In the genomic region with DNA sequence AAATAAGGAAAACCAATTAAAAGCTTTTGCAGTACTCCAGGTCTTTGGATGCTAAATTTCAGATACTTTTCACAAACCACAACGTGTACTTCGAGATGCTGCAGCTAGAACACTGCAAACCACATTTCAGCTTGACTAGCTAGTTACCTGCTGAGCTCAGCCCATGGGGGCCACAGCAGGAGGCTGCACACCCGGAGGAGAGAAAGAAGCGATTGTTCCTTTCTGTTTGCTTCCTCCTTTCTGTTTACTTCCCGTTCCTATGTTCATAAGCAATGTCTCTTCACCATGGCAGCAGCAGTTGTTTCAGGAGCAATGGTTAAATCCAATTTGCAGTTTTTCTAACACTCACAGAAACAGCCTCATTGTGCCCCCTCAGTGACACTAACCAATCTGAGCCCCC, we compare ENCODE assay signal across 12 cellular contexts.
DNase-seq lines count a peak whose midpoint lies in the region; ATAC-seq and TF ChIP-seq lines count a peak whose summit lies in the region.
"Had no signal": no experiment of that assay in that cellular context is flagged by ENCODE, and none has a peak within 500 bp of the region (broad histone marks: within the 10 kb centered on the region; RNA-seq: fewer than 3 reads in every experiment).

No MANE protein-coding gene starts in this region.

- H3K27me3 ChIP-seq in BLaER1: no peaks in the 10 kb centered on the region
- no peaks in the 10 kb centered on the region for H3K27me3 ChIP-seq in effector memory CD4-positive, alpha-beta T cell (replicated peaks; ENCODE audit: control insufficient read depth, insufficient read depth, low read length, poor library complexity, severe bottlenecking)
- H3K27me3 ChIP-seq in HAP-1 (ENCODE audit: low read depth): peaks cover 3% of the 10 kb centered on the region

- no peak overlapping the region for H3K4me3 ChIP-seq in BLaER1
- H3K4me3 ChIP-seq in HEK293 (ENCODE audit: low read depth, low read length): no peak overlapping the region
- peak overlapping the region; percentile 20 for H3K4me3 ChIP-seq in effector memory CD4-positive, alpha-beta T cell (ENCODE audit: insufficient read depth, low read depth, low read length, poor library complexity, severe bottlenecking)
- H3K4me3 ChIP-seq in HAP-1: no peak overlapping the region

- TF ChIP-seq CTCF in HEK293 (tag by site-specific recombination; IDR thresholded peaks at IDR 0.05): no peak

- H3K9ac ChIP-seq in BLaER1: no peak overlapping the region

- H3K27ac ChIP-seq in BLaER1: no peak overlapping the region
- H3K27ac ChIP-seq in HEK293 (ENCODE audit: extremely low read depth, low read depth, low read length): no peak overlapping the region; the same call in 1 of the 2 replicates
- H3K27ac ChIP-seq in effector memory CD4-positive, alpha-beta T cell (ENCODE audit: insufficient read depth, low read length, poor library complexity, severe bottlenecking): no peak overlapping the region

- H3K4me1 ChIP-seq in BLaER1: peaks cover 20% of the 10 kb centered on the region
- H3K4me1 ChIP-seq in HEK293 (ENCODE audit: control insufficient read depth, insufficient read depth, low read length): peaks cover 8% of the 10 kb centered on the region
- peaks cover 16% of the 10 kb centered on the region for H3K4me1 ChIP-seq in effector memory CD4-positive, alpha-beta T cell (ENCODE audit: control insufficient read depth, insufficient read depth, low read length, poor library complexity, severe bottlenecking)
- no peaks in the 10 kb centered on the region for H3K4me1 ChIP-seq in HAP-1

- no peaks in the 10 kb centered on the region for H4K20me1 ChIP-seq in BLaER1

- H3K9me3 ChIP-seq in BLaER1: no peaks in the 10 kb centered on the region
- no peaks in the 10 kb centered on the region for H3K9me3 ChIP-seq in HEK293 (ENCODE audit: control insufficient read depth, insufficient read depth, low read depth, low read length)
- H3K9me3 ChIP-seq in effector memory CD4-positive, alpha-beta T cell (ENCODE audit: control insufficient read depth, low read length): no peaks in the 10 kb centered on the region
- no peaks in the 10 kb centered on the region for H3K9me3 ChIP-seq in HAP-1

- in situ Hi-C loops in HAP-1 (cut with MboI; ENCODE audit: low sequenced_read_pairs): no loop called here

- peak; percentile 7 for DNase-seq in OCI-M1 (lab: John Stamatoyannopoulos, UW)
- no peak for DNase-seq in effector memory CD4-positive, alpha-beta T cell
- DNase-seq in foreskin melanocyte: no peak
- no peak for DNase-seq in retina
- no peak for DNase-seq in HAP-1 (ENCODE audit: low spot score in 2 of 2)
- DNase-seq: cortex of kidney; kidney; NCI-H1436; stimulated activated CD4-positive, alpha-beta T cell treated with anti-CD3 and anti-CD28 coated beads, Interleukin-12 subunit alpha, Interleukin-12 subunit beta, amount 100 ng/mL, for 4 hours had no signal

- ATAC-seq in HG03571 (IDR thresholded peaks at IDR 0.05; ENCODE audit: unreplicated experiment): no peak

- H3K36me3 ChIP-seq in BLaER1 (no peaks in the 10 kb centered on the region), HEK293 (ENCODE audit: control insufficient read depth in 2 of 2, insufficient read depth in 1 of 2, low read length in 2 of 2) (no peaks in the 10 kb centered on the region), HAP-1 (replicated peaks) (no peaks in the 10 kb centered on the region)
- no peaks in the 10 kb centered on the region for H3K36me3 ChIP-seq in effector memory CD4-positive, alpha-beta T cell (ENCODE audit: control insufficient read depth, insufficient read depth, low read length)

- CTCF ChIA-PET in HEK293 (lab: Yijun Ruan, JAX): interaction anchor here (2.0 kb wide), 1 partner anchor 10 kb away, joined by 6 read pairs; no protein-coding TSS in a partner anchor

- POLR2A ChIA-PET in HEK293 (lab: Yijun Ruan, JAX): interaction anchor here (1.2 kb wide), 1 partner anchor 287 kb away, joined by 3 read pairs; the partner anchor contains the start of gene JUN

- peak overlapping the region; percentile 50; the same call in 1 of the 2 replicates for H3K4me2 ChIP-seq in BLaER1

TF ChIP-seq in HEK293, 187 proteins besides CTCF, POLR2A, EP300 and RAD21:
- peak; percentile 82 for TF ChIP-seq ZIC2 (tag by site-specific recombination; IDR thresholded peaks at IDR 0.05)
- TF ChIP-seq ZBTB17 (tag by site-specific recombination; IDR thresholded peaks at IDR 0.05): 0 out of 2 replicates have a peak, but pooled peaks have one; percentile 37
- peak; percentile 84 for TF ChIP-seq ZNF423 (tag by site-specific recombination; IDR thresholded peaks at IDR 0.05)
- TF ChIP-seq, protein P1, sequence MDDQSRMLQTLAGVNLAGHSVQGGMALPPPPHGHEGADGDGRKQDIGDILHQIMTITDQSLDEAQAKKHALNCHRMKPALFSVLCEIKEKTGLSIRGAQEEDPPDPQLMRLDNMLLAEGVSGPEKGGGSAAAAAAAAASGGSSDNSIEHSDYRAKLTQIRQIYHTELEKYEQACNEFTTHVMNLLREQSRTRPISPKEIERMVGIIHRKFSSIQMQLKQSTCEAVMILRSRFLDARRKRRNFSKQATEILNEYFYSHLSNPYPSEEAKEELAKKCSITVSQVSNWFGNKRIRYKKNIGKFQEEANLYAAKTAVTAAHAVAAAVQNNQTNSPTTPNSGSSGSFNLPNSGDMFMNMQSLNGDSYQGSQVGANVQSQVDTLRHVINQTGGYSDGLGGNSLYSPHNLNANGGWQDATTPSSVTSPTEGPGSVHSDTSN (CRISPR knock-in tag; IDR thresholded peaks at IDR 0.05): no peak
- no peak for TF ChIP-seq PRDM1 (tag by site-specific recombination; IDR thresholded peaks at IDR 0.05)
- peak; percentile 62 for TF ChIP-seq GLIS1 (tag by site-specific recombination; IDR thresholded peaks at IDR 0.05)
TF ChIP-seq in HEK293: peak in this region for 4.
